In the genomic region with DNA sequence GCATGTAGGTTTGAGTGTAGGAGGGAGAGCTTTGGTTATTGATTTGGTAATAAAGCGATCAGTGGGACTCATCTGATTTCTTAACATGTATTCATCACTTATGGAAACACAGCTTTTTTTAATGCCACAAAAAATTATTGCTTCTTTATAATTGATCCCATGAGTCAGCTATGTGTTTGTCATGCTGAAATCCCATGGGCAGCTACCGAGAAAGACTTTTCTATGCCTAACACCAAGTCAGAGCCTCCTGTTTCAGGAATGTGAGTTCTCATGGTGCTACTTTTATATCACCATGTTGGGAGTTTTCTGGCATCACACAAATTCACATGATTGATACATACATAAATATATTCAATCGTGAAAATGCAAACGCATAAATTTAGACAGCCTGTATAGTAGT, we compare ENCODE assay signal across 24 cellular contexts.
DNase-seq lines count a peak whose midpoint lies in the region; ATAC-seq, FAIRE-seq and TF ChIP-seq lines count a peak whose summit lies in the region.
"Had no signal": no experiment of that assay in that cellular context is flagged by ENCODE, and none has a peak within 500 bp of the region (broad histone marks: within the 10 kb centered on the region; RNA-seq: fewer than 3 reads in every experiment).

No MANE protein-coding gene starts in this region.

- no peaks in the 10 kb centered on the region for H3K9me2 ChIP-seq in GM23338 (ENCODE audit: insufficient read depth)

- H3K79me2 ChIP-seq in GM23338 (replicated peaks; ENCODE audit: insufficient read depth) = no peaks in the 10 kb centered on the region
- peaks cover 23% of the 10 kb centered on the region for H3K79me2 ChIP-seq in astrocyte (ENCODE audit: insufficient read depth, low read length)

- H3K4me3 ChIP-seq in GM23338 (no peak overlapping the region), astrocyte (ENCODE audit: insufficient read depth, low read depth, low read length) (peak overlapping the region; percentile 51), skeletal muscle tissue (ENCODE audit: low read length in 3 of 3) (peak overlapping the region in 2 of 3 donors; percentile 18)
- H3K4me3 ChIP-seq: body of pancreas, lung, ovary had no signal

- no peak for TF ChIP-seq POLR2A in erythroblast (IDR thresholded peaks at IDR 0.05; ENCODE audit: low read length)

- H3K9me3 ChIP-seq in astrocyte (ENCODE audit: insufficient read depth, low read depth, low read length) (no peaks in the 10 kb centered on the region), skeletal muscle tissue (ENCODE audit: control insufficient read depth in 3 of 3, low read length in 3 of 3) (no peaks in the 10 kb centered on the region)
- H3K9me3 ChIP-seq: body of pancreas, ovary had no signal

- H4K20me1 ChIP-seq in GM23338 (replicated peaks; ENCODE audit: insufficient read depth) (no peaks in the 10 kb centered on the region), astrocyte (ENCODE audit: insufficient read depth, low read length) (no peaks in the 10 kb centered on the region)

- peaks cover 14% of the 10 kb centered on the region for H3K4me1 Mint-ChIP-seq in GM23338
- peaks cover 29% of the 10 kb centered on the region for H3K4me1 Mint-ChIP-seq in astrocyte (ENCODE audit: low read depth, unreplicated experiment)
- H3K4me1 Mint-ChIP-seq: activated naive CD4-positive, alpha-beta T cell treated with anti-CD3 and anti-CD28 coated beads, Interleukin-2, amount 10 ng/mL, durations not matched to agents 7 days and 5 days had no signal

- H3K27me3 Mint-ChIP-seq in GM23338 (ENCODE audit: insufficient read depth, low read depth, poor library complexity) = no peaks in the 10 kb centered on the region
- no peaks in the 10 kb centered on the region for H3K27me3 Mint-ChIP-seq in astrocyte (ENCODE audit: low read depth, unreplicated experiment)
- H3K27me3 Mint-ChIP-seq: activated naive CD4-positive, alpha-beta T cell treated with anti-CD3 and anti-CD28 coated beads, Interleukin-2, amount 10 ng/mL, durations not matched to agents 7 days and 5 days; CD4-positive, alpha-beta memory T cell; dendritic cell treated with granulocyte-macrophage colony-stimulating factor and Interleukin-4, amounts not matched to agents 40 ng/mL and 50 ng/mL, for 4 days; T-helper 17 cell had no signal

- H3K4me1 ChIP-seq in GM23338 (ENCODE audit: insufficient read depth) (peaks cover 10% of the 10 kb centered on the region), astrocyte (ENCODE audit: insufficient read depth, low read length) (peaks cover 25% of the 10 kb centered on the region), skeletal muscle tissue (ENCODE audit: control insufficient read depth in 3 of 3, insufficient read depth in 3 of 3, low read length in 3 of 3) (peaks cover 17 to 19% (median 18%) of the 10 kb centered on the region in 3 donors)

- peak; percentile 89 for FAIRE-seq in astrocyte (lab: Jason Lieb, UNC)
- FAIRE-seq: GM12891 had no signal

- H2AFZ ChIP-seq in GM23338 = no peak overlapping the region
- no peak overlapping the region for H2AFZ ChIP-seq in astrocyte (ENCODE audit: low read depth, low read length)

- H3K4me3 Mint-ChIP-seq in GM23338 = no peak overlapping the region
- no peak overlapping the region for H3K4me3 Mint-ChIP-seq in astrocyte (ENCODE audit: unreplicated experiment)
- H3K4me3 Mint-ChIP-seq: activated naive CD4-positive, alpha-beta T cell treated with anti-CD3 and anti-CD28 coated beads, Interleukin-2, amount 10 ng/mL, durations not matched to agents 7 days and 5 days; CD4-positive, alpha-beta memory T cell; dendritic cell treated with granulocyte-macrophage colony-stimulating factor and Interleukin-4, amounts not matched to agents 40 ng/mL and 50 ng/mL, for 4 days; T-helper 17 cell had no signal

- H3K27me3 ChIP-seq in GM23338 (ENCODE audit: insufficient read depth) (no peaks in the 10 kb centered on the region), astrocyte (ENCODE audit: insufficient read depth, low read length) (no peaks in the 10 kb centered on the region), layer of hippocampus (ENCODE audit: control insufficient read depth, insufficient read depth, low read length) (no peaks in the 10 kb centered on the region), skeletal muscle tissue (ENCODE audit: control insufficient read depth in 3 of 3, insufficient read depth in 3 of 3, low read length in 3 of 3) (no peaks in the 10 kb centered on the region)
- H3K27me3 ChIP-seq: body of pancreas, ovary had no signal

- H3F3A ChIP-seq in GM23338 (replicated peaks; ENCODE audit: low read depth) = no peaks in the 10 kb centered on the region

- peak; percentile 51 for ATAC-seq in GM23338
- ATAC-seq: body of pancreas, T-helper 17 cell had no signal

- no peak for TF ChIP-seq CTCF in GM23338 (conservative IDR thresholded peaks at IDR 0.05; ENCODE audit: low read depth in 2 of 2)
- TF ChIP-seq CTCF in astrocyte (IDR thresholded peaks at IDR 0.05; ENCODE audit: insufficient read depth, low read depth, low read length) = no peak

- H3K27ac Mint-ChIP-seq in GM23338 = no peak overlapping the region
- no peak overlapping the region for H3K27ac Mint-ChIP-seq in astrocyte (ENCODE audit: unreplicated experiment)
- H3K27ac Mint-ChIP-seq: activated naive CD4-positive, alpha-beta T cell treated with anti-CD3 and anti-CD28 coated beads, Interleukin-2, amount 10 ng/mL, durations not matched to agents 7 days and 5 days; CD4-positive, alpha-beta memory T cell; dendritic cell treated with granulocyte-macrophage colony-stimulating factor and Interleukin-4, amounts not matched to agents 40 ng/mL and 50 ng/mL, for 4 days; T-helper 17 cell had no signal

- no peaks in the 10 kb centered on the region for H3K36me3 Mint-ChIP-seq in GM23338 (ENCODE audit: low read depth)
- no peaks in the 10 kb centered on the region for H3K36me3 Mint-ChIP-seq in astrocyte (ENCODE audit: low read depth, unreplicated experiment)
- H3K36me3 Mint-ChIP-seq: activated naive CD4-positive, alpha-beta T cell treated with anti-CD3 and anti-CD28 coated beads, Interleukin-2, amount 10 ng/mL, durations not matched to agents 7 days and 5 days had no signal

- H3K4me2 ChIP-seq in GM23338 = no peak overlapping the region
- peak overlapping the region; percentile 85 for H3K4me2 ChIP-seq in astrocyte (ENCODE audit: low read length)

- H3K36me3 ChIP-seq in GM23338 (ENCODE audit: insufficient read depth) (no peaks in the 10 kb centered on the region), astrocyte (ENCODE audit: insufficient read depth, low read length) (no peaks in the 10 kb centered on the region), skeletal muscle tissue (ENCODE audit: control insufficient read depth in 3 of 3, insufficient read depth in 3 of 3, low read length in 3 of 3) (no peaks in the 10 kb centered on the region)
- H3K36me3 ChIP-seq: ovary, WERI-Rb-1 had no signal

- H3K9ac ChIP-seq in astrocyte (ENCODE audit: low read length) (peak overlapping the region; percentile 82), skeletal muscle tissue (ENCODE audit: low read depth in 1 of 3, low read length in 3 of 3) (peak overlapping the region in 1 of 3 donors; percentile 55)

- H3K27ac ChIP-seq in GM23338 (ENCODE audit: low read depth) (no peak overlapping the region), astrocyte (ENCODE audit: low read depth, low read length) (peak overlapping the region; percentile 50), layer of hippocampus (ENCODE audit: low read depth, low read length) (peak overlapping the region; percentile 76), skeletal muscle tissue (ENCODE audit: low read depth, low read length) (peak overlapping the region; percentile 69)
- H3K27ac ChIP-seq: body of pancreas, ovary, WERI-Rb-1 had no signal

- DNase-seq in GM23338 (ENCODE audit: low spot score) (no peak), astrocyte (ENCODE audit: low read depth) (peak; percentile 60), NCI-H1694 treated with DMSO at 0.1 percent for 48 hours (lab: John Stamatoyannopoulos, UW) (no peak), T-helper 9 cell (no peak), activated gamma-delta T cell (lab: John Stamatoyannopoulos, UW) (no peak), erythroblast (lab: John Stamatoyannopoulos, UW) (no peak)
- DNase-seq: activated CD4-positive, alpha-beta T cell treated with anti-CD3 and anti-CD28 coated beads, Interleukin-2, amount 50 U/mL, for 4 hours; activated naive CD4-positive, alpha-beta T cell treated with anti-CD3 and anti-CD28 coated beads, Interleukin-2, amount 10 ng/mL, durations not matched to agents 7 days and 5 days; body of pancreas; CD4-positive, alpha-beta memory T cell; MM.1S; NCI-H1436 treated with DMSO at 0.1 percent for 48 hours; NCI-H2171; NCI-H748 treated with DMSO at 0.1 percent for 48 hours; OCI-M1; ovary; SHP77 treated with DMSO at 0.1 percent for 48 hours; T-helper 17 cell; WERI-Rb-1 had no signal

- H3K9me3 Mint-ChIP-seq in GM23338 (no peaks in the 10 kb centered on the region), astrocyte (ENCODE audit: unreplicated experiment) (no peaks in the 10 kb centered on the region)
- H3K9me3 Mint-ChIP-seq: activated naive CD4-positive, alpha-beta T cell treated with anti-CD3 and anti-CD28 coated beads, Interleukin-2, amount 10 ng/mL, durations not matched to agents 7 days and 5 days; dendritic cell treated with granulocyte-macrophage colony-stimulating factor and Interleukin-4, amounts not matched to agents 40 ng/mL and 50 ng/mL, for 4 days had no signal

TF ChIP-seq in GM23338, 12 proteins besides CTCF, POLR2A, EP300 and RAD21:
- no peak for TF ChIP-seq ZNF114 (CRISPR knock-in tag; IDR thresholded peaks at IDR 0.05)
- no peak for TF ChIP-seq CREB1 (CRISPR knock-in tag; IDR thresholded peaks at IDR 0.05; ENCODE audit: low read depth)
- TF ChIP-seq POLR2AphosphoS5 (IDR thresholded peaks at IDR 0.05; ENCODE audit: low read depth) = no peak
- no peak for TF ChIP-seq EZH2 (IDR thresholded peaks at IDR 0.05; ENCODE audit: low read depth, unreplicated experiment)
- TF ChIP-seq ETS1 (IDR thresholded peaks at IDR 0.05) = no peak
- TF ChIP-seq ZNF331 (CRISPR knock-in tag; IDR thresholded peaks at IDR 0.05; ENCODE audit: low read depth) = no peak
